Comparison of ENCODE assay signal across 1 cellular context in the genomic region with DNA sequence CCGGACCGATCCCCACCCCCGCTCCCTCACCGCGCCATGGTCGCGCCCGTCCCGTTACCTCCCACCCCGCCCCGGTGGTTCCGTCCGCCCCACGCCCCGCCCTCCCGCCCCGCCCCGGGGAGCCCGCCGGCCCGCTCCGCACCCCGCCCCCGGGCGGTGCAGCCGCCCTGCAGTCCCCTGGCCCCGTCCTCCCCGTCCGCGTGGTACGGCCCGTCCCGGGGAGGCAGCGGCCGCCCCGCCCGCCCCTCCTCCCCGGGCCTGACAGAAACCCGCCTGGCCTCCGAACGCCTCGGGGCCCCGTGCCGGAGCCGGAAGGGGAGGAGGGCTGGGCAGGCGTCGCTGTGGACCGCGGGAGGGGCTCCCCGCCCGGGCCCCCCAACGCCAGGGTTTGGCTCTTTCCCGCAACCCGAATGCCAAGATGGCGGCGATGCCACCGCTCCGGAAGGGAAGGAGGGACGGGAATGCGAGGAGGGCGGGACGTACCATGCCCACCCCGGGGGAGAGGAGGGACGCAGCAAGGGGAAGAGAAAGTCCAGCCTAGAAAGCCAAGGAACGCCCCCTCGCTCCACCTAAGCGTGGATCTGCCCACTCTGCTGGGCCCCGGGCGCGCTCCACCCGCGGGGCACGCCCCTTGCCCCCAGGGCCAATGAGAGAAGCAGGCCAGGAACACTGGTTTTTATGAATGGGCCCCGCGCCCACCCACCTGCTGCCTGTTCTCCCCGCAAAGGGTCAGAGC.
A peak's percentile ranks its signal among the peaks of the same experiment; 100 is the strongest.
TF ChIP-seq lines count a peak whose summit lies in the region.

A gene (minus strand): TSS at position 56 of the 736 bp plus-strand sequence. CDS start 132 bp downstream, outside the sequence.

TF ChIP-seq in HepG2, 621 proteins besides CTCF, POLR2A, EP300 and RAD21 (continued from another document and continues in another):
- TF ChIP-seq SMYD3 (CRISPR knock-in tag; IDR thresholded peaks at IDR 0.05) (peak; percentile 19; the same call in 1 of the 2 replicates), SIX4 (CRISPR knock-in tag; IDR thresholded peaks at IDR 0.05) (peak; percentile 64), MTA1 (CRISPR knock-in tag; IDR thresholded peaks at IDR 0.05; ENCODE audit: borderline replicate concordance) (no peak), DR1 (CRISPR knock-in tag; IDR thresholded peaks at IDR 0.05) (no peak; the same call in none of the 2 replicates), PAF1 (CRISPR knock-in tag; IDR thresholded peaks at IDR 0.05) (no peak), KAT7 (CRISPR knock-in tag; IDR thresholded peaks at IDR 0.05; ENCODE audit: borderline replicate concordance) (peak; percentile 82; the same call in 1 of the 2 replicates), FIP1L1 (IDR thresholded peaks at IDR 0.05; ENCODE audit: borderline replicate concordance, insufficient read depth, low read depth, low read length) (peak; percentile 39; the same call in 1 of the 2 replicates), ZNF816 (CRISPR knock-in tag; IDR thresholded peaks at IDR 0.05; ENCODE audit: borderline replicate concordance) (no peak), NR2F2 (IDR thresholded peaks at IDR 0.05; ENCODE audit: borderline replicate concordance, low read depth) (peak; percentile 45; the same call in 1 of the 2 replicates), CHD2 (IDR thresholded peaks at IDR 0.05; ENCODE audit: low read depth, low read length) (no peak; the same call in 1 of the 2 replicates), AHR (CRISPR knock-in tag; IDR thresholded peaks at IDR 0.05) (peak; percentile 69; the same call in 1 of the 2 replicates), XRCC5 (optimal IDR thresholded peaks at IDR 0.05; ENCODE audit: low read length) (peak; percentile 97), FOXA1 (IDR thresholded peaks at IDR 0.05) (no peak), FOXA1 (CRISPR knock-in tag; IDR thresholded peaks at IDR 0.05) (no peak; the same call in 1 of the 2 replicates), ZNF850 (CRISPR knock-in tag; conservative IDR thresholded peaks at IDR 0.05) (no peak), ZNF3 (CRISPR knock-in tag; IDR thresholded peaks at IDR 0.05) (no peak), REL (CRISPR knock-in tag; conservative IDR thresholded peaks at IDR 0.05) (no peak; the same call in 1 of the 2 replicates), RFX1 (IDR thresholded peaks at IDR 0.05) (no peak), ZNF562 (CRISPR knock-in tag; IDR thresholded peaks at IDR 0.05; ENCODE audit: borderline replicate concordance) (no peak; the same call in 1 of the 2 replicates), CREB1 (IDR thresholded peaks at IDR 0.05) (peak; percentile 72), CREB1 (CRISPR knock-in tag; IDR thresholded peaks at IDR 0.05) (peak; percentile 82), RFX3 (CRISPR knock-in tag; IDR thresholded peaks at IDR 0.05) (no peak), KLF6 (CRISPR knock-in tag; IDR thresholded peaks at IDR 0.05) (peak; percentile 47; the same call in 1 of the 2 replicates), ZNF703 (CRISPR knock-in tag; IDR thresholded peaks at IDR 0.05; ENCODE audit: borderline replicate concordance) (no peak; the same call in 1 of the 2 replicates), SALL2 (CRISPR knock-in tag; IDR thresholded peaks at IDR 0.05) (no peak; the same call in 1 of the 2 replicates), IKZF1 (IDR thresholded peaks at IDR 0.05) (no peak), ZNF724P (CRISPR knock-in tag; IDR thresholded peaks at IDR 0.05; ENCODE audit: borderline replicate concordance) (peak; percentile 80; the same call in 1 of the 2 replicates), ZNF34 (CRISPR knock-in tag; IDR thresholded peaks at IDR 0.05; ENCODE audit: borderline replicate concordance) (no peak; the same call in 1 of the 2 replicates), ZFAT (CRISPR knock-in tag; conservative IDR thresholded peaks at IDR 0.05) (no peak), HOXA7 (CRISPR knock-in tag; IDR thresholded peaks at IDR 0.05) (no peak), RNF2 (conservative IDR thresholded peaks at IDR 0.05; ENCODE audit: low read depth) (peak; percentile 64; the same call in 1 of the 2 replicates), ADNP (CRISPR knock-in tag; IDR thresholded peaks at IDR 0.05) (no peak), ZZZ3 (CRISPR knock-in tag; IDR thresholded peaks at IDR 0.05; ENCODE audit: borderline replicate concordance) (no peak), ZNF564 (CRISPR knock-in tag; IDR thresholded peaks at IDR 0.05) (peak; percentile 32; the same call in 1 of the 2 replicates), PCBP2 (optimal IDR thresholded peaks at IDR 0.05; ENCODE audit: low read depth, low read length, poor library complexity, severe bottlenecking) (no peak), ZNF432 (CRISPR knock-in tag; IDR thresholded peaks at IDR 0.05; ENCODE audit: borderline replicate concordance) (no peak)
- TF ChIP-seq, protein P1, sequence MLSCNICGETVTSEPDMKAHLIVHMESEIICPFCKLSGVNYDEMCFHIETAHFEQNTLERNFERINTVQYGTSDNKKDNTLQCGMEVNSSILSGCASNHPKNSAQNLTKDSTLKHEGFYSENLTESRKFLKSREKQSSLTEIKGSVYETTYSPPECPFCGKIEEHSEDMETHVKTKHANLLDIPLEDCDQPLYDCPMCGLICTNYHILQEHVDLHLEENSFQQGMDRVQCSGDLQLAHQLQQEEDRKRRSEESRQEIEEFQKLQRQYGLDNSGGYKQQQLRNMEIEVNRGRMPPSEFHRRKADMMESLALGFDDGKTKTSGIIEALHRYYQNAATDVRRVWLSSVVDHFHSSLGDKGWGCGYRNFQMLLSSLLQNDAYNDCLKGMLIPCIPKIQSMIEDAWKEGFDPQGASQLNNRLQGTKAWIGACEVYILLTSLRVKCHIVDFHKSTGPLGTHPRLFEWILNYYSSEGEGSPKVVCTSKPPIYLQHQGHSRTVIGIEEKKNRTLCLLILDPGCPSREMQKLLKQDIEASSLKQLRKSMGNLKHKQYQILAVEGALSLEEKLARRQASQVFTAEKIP (CRISPR knock-in tag; IDR thresholded peaks at IDR 0.05; ENCODE audit: borderline replicate concordance), result no peak
- TF ChIP-seq, protein P2, sequence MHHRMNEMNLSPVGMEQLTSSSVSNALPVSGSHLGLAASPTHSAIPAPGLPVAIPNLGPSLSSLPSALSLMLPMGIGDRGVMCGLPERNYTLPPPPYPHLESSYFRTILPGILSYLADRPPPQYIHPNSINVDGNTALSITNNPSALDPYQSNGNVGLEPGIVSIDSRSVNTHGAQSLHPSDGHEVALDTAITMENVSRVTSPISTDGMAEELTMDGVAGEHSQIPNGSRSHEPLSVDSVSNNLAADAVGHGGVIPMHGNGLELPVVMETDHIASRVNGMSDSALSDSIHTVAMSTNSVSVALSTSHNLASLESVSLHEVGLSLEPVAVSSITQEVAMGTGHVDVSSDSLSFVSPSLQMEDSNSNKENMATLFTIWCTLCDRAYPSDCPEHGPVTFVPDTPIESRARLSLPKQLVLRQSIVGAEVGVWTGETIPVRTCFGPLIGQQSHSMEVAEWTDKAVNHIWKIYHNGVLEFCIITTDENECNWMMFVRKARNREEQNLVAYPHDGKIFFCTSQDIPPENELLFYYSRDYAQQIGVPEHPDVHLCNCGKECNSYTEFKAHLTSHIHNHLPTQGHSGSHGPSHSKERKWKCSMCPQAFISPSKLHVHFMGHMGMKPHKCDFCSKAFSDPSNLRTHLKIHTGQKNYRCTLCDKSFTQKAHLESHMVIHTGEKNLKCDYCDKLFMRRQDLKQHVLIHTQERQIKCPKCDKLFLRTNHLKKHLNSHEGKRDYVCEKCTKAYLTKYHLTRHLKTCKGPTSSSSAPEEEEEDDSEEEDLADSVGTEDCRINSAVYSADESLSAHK (CRISPR knock-in tag; IDR thresholded peaks at IDR 0.05; ENCODE audit: borderline replicate concordance), result no peak
- TF ChIP-seq, protein P3, sequence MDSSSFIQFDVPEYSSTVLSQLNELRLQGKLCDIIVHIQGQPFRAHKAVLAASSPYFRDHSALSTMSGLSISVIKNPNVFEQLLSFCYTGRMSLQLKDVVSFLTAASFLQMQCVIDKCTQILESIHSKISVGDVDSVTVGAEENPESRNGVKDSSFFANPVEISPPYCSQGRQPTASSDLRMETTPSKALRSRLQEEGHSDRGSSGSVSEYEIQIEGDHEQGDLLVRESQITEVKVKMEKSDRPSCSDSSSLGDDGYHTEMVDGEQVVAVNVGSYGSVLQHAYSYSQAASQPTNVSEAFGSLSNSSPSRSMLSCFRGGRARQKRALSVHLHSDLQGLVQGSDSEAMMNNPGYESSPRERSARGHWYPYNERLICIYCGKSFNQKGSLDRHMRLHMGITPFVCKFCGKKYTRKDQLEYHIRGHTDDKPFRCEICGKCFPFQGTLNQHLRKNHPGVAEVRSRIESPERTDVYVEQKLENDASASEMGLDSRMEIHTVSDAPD (CRISPR knock-in tag; IDR thresholded peaks at IDR 0.05), result 0 out of 2 replicates have a peak, but pooled peaks have one; percentile 59
- TF ChIP-seq, protein P4, sequence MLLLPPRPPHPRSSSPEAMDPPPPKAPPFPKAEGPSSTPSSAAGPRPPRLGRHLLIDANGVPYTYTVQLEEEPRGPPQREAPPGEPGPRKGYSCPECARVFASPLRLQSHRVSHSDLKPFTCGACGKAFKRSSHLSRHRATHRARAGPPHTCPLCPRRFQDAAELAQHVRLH (CRISPR knock-in tag; IDR thresholded peaks at IDR 0.05; ENCODE audit: borderline replicate concordance, low read depth), result 0 out of 2 replicates have a peak, but pooled peaks have one; percentile 33
- TF ChIP-seq, protein P5, sequence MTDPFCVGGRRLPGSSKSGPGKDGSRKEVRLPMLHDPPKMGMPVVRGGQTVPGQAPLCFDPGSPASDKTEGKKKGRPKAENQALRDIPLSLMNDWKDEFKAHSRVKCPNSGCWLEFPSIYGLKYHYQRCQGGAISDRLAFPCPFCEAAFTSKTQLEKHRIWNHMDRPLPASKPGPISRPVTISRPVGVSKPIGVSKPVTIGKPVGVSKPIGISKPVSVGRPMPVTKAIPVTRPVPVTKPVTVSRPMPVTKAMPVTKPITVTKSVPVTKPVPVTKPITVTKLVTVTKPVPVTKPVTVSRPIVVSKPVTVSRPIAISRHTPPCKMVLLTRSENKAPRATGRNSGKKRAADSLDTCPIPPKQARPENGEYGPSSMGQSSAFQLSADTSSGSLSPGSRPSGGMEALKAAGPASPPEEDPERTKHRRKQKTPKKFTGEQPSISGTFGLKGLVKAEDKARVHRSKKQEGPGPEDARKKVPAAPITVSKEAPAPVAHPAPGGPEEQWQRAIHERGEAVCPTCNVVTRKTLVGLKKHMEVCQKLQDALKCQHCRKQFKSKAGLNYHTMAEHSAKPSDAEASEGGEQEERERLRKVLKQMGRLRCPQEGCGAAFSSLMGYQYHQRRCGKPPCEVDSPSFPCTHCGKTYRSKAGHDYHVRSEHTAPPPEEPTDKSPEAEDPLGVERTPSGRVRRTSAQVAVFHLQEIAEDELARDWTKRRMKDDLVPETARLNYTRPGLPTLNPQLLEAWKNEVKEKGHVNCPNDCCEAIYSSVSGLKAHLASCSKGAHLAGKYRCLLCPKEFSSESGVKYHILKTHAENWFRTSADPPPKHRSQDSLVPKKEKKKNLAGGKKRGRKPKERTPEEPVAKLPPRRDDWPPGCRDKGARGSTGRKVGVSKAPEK (CRISPR knock-in tag; IDR thresholded peaks at IDR 0.05; ENCODE audit: borderline replicate concordance), result no peak
- TF ChIP-seq, protein P6, sequence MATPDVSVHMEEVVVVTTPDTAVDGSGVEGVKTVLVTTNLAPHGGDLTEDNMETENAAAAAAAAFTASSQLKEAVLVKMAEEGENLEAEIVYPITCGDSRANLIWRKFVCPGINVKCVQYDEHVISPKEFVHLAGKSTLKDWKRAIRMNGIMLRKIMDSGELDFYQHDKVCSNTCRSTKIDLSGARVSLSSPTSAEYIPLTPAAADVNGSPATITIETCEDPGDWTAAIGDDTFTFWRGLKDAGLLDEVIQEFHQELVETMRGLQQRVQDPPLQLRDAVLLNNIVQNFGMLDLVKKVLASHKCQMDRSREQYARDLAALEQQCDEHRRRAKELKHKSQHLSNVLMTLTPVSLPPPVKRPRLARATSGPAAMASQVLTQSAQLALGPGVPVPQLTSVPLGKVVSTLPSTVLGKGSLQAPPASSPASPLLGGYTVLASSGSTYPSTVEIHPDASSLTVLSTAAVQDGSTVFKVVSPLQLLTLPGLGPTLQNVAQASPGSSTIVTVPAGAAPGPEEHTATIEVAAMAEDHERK (CRISPR knock-in tag; IDR thresholded peaks at IDR 0.05; ENCODE audit: low read depth), result 0 out of 2 replicates have a peak, but pooled peaks have one; percentile 14
- TF ChIP-seq, protein P7, sequence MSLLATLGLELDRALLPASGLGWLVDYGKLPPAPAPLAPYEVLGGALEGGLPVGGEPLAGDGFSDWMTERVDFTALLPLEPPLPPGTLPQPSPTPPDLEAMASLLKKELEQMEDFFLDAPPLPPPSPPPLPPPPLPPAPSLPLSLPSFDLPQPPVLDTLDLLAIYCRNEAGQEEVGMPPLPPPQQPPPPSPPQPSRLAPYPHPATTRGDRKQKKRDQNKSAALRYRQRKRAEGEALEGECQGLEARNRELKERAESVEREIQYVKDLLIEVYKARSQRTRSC (CRISPR knock-in tag; IDR thresholded peaks at IDR 0.05; ENCODE audit: low read depth), result no peak; the same call in 1 of the 2 replicates
- TF ChIP-seq, protein P8, sequence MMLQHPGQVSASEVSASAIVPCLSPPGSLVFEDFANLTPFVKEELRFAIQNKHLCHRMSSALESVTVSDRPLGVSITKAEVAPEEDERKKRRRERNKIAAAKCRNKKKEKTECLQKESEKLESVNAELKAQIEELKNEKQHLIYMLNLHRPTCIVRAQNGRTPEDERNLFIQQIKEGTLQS (CRISPR knock-in tag; IDR thresholded peaks at IDR 0.05), result no peak
- TF ChIP-seq, protein P9, sequence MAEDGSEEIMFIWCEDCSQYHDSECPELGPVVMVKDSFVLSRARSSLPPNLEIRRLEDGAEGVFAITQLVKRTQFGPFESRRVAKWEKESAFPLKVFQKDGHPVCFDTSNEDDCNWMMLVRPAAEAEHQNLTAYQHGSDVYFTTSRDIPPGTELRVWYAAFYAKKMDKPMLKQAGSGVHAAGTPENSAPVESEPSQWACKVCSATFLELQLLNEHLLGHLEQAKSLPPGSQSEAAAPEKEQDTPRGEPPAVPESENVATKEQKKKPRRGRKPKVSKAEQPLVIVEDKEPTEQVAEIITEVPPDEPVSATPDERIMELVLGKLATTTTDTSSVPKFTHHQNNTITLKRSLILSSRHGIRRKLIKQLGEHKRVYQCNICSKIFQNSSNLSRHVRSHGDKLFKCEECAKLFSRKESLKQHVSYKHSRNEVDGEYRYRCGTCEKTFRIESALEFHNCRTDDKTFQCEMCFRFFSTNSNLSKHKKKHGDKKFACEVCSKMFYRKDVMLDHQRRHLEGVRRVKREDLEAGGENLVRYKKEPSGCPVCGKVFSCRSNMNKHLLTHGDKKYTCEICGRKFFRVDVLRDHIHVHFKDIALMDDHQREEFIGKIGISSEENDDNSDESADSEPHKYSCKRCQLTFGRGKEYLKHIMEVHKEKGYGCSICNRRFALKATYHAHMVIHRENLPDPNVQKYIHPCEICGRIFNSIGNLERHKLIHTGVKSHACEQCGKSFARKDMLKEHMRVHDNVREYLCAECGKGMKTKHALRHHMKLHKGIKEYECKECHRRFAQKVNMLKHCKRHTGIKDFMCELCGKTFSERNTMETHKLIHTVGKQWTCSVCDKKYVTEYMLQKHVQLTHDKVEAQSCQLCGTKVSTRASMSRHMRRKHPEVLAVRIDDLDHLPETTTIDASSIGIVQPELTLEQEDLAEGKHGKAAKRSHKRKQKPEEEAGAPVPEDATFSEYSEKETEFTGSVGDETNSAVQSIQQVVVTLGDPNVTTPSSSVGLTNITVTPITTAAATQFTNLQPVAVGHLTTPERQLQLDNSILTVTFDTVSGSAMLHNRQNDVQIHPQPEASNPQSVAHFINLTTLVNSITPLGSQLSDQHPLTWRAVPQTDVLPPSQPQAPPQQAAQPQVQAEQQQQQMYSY (CRISPR knock-in tag; IDR thresholded peaks at IDR 0.05), result peak; percentile 91
